ENCODE assay signal across 1 cellular context in the genomic region with DNA sequence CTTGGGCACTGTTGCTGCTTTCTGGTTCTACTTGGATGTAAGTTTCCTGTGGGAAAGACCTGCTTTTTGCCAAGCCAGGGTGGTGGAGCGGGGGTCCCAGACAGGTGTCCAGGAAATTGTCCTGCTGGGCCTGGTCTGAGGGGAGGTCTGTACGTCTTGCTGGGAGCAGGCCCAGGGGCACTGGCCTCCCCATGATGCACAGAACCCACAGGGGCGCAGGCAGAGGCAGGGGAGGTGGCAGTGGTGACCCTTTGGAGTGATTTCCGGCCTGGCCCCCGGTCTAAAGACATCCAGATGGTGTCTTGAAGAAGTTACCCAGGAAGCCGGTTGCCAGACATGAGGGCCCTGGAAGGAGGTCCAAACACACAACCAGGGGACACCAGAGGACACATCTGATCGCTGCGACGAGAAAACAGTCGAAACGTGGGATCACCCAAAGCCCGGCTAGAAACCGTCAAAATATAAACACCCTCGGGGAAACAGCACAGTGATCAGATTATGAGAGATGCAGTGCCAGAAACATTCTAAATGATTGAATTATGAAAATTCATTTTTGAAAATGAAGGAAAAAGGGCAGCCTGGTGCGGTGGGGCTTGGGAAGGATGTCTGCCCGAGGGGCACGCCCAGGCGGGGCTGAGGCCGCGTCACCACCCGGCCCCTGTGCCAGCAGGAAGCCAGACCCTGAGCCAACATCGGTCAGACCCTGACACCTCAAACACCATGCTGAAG.
TF ChIP-seq lines count a peak whose summit lies in the region.

No MANE protein-coding gene starts in this region.

TF ChIP-seq in GM23338, 12 proteins besides CTCF, POLR2A, EP300 and RAD21 (continued from another document):
- TF ChIP-seq, protein P1, sequence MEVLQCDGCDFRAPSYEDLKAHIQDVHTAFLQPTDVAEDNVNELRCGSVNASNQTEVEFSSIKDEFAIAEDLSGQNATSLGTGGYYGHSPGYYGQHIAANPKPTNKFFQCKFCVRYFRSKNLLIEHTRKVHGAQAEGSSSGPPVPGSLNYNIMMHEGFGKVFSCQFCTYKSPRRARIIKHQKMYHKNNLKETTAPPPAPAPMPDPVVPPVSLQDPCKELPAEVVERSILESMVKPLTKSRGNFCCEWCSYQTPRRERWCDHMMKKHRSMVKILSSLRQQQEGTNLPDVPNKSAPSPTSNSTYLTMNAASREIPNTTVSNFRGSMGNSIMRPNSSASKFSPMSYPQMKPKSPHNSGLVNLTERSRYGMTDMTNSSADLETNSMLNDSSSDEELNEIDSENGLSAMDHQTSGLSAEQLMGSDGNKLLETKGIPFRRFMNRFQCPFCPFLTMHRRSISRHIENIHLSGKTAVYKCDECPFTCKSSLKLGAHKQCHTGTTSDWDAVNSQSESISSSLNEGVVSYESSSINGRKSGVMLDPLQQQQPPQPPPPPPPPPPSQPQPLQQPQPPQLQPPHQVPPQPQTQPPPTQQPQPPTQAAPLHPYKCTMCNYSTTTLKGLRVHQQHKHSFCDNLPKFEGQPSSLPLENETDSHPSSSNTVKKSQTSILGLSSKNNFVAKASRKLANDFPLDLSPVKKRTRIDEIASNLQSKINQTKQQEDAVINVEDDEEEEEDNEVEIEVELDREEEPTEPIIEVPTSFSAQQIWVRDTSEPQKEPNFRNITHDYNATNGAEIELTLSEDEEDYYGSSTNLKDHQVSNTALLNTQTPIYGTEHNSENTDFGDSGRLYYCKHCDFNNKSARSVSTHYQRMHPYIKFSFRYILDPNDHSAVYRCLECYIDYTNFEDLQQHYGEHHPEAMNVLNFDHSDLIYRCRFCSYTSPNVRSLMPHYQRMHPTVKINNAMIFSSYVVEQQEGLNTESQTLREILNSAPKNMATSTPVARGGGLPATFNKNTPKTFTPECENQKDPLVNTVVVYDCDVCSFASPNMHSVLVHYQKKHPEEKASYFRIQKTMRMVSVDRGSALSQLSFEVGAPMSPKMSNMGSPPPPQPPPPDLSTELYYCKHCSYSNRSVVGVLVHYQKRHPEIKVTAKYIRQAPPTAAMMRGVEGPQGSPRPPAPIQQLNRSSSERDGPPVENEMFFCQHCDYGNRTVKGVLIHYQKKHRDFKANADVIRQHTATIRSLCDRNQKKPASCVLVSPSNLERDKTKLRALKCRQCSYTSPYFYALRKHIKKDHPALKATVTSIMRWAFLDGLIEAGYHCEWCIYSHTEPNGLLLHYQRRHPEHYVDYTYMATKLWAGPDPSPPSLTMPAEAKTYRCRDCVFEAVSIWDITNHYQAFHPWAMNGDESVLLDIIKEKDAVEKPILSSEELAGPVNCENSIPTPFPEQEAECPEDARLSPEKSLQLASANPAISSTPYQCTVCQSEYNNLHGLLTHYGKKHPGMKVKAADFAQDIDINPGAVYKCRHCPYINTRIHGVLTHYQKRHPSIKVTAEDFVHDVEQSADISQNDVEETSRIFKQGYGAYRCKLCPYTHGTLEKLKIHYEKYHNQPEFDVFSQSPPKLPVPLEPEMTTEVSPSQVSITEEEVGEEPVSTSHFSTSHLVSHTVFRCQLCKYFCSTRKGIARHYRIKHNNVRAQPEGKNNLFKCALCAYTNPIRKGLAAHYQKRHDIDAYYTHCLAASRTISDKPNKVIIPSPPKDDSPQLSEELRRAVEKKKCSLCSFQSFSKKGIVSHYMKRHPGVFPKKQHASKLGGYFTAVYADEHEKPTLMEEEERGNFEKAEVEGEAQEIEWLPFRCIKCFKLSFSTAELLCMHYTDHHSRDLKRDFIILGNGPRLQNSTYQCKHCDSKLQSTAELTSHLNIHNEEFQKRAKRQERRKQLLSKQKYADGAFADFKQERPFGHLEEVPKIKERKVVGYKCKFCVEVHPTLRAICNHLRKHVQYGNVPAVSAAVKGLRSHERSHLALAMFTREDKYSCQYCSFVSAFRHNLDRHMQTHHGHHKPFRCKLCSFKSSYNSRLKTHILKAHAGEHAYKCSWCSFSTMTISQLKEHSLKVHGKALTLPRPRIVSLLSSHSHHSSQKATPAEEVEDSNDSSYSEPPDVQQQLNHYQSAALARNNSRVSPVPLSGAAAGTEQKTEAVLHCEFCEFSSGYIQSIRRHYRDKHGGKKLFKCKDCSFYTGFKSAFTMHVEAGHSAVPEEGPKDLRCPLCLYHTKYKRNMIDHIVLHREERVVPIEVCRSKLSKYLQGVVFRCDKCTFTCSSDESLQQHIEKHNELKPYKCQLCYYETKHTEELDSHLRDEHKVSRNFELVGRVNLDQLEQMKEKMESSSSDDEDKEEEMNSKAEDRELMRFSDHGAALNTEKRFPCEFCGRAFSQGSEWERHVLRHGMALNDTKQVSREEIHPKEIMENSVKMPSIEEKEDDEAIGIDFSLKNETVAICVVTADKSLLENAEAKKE (CRISPR knock-in tag; IDR thresholded peaks at IDR 0.05), result no peak
- no peak for TF ChIP-seq NANOG (IDR thresholded peaks at IDR 0.05; ENCODE audit: borderline replicate concordance)
